ENCODE assay signal across 14 cellular contexts in genomic region chr13:22141636-22142035, GRCh38.
DNase-seq lines count a peak whose midpoint lies in the region; ATAC-seq and TF ChIP-seq lines count a peak whose summit lies in the region.
"Had no signal": no experiment of that assay in that cellular context is flagged by ENCODE, and none has a peak within 500 bp of the region (broad histone marks: within the 10 kb centered on the region; RNA-seq: fewer than 3 reads in every experiment).

No MANE protein-coding gene starts in this region.

- H3K36me3 ChIP-seq in left lung = no peaks in the 10 kb centered on the region
- no peaks in the 10 kb centered on the region for H3K36me3 ChIP-seq in aorta (ENCODE audit: control insufficient read depth in 1 of 2, insufficient read depth in 2 of 2, low read length in 1 of 2)
- H3K36me3 ChIP-seq: BLaER1 treated with 17β-estradiol and CSF1 and Interleukin-3, amounts not matched to agents 10 nM and 100 nM had no signal

- H3K27me3 ChIP-seq in left lung (no peaks in the 10 kb centered on the region), aorta (ENCODE audit: control insufficient read depth in 1 of 2, insufficient read depth in 2 of 2, low read length in 1 of 2) (no peaks in the 10 kb centered on the region)
- H3K27me3 ChIP-seq: BLaER1 treated with 17β-estradiol and CSF1 and Interleukin-3, amounts not matched to agents 10 nM and 100 nM had no signal

- WGBS in aorta, 2 donors = 86 to 90% methylated on average over 3 of the region's 3 CpGs

- H3K27ac ChIP-seq in left lung (no peak overlapping the region), aorta (ENCODE audit: low read depth in 1 of 2, low read length in 2 of 2) (no peak overlapping the region)
- H3K27ac ChIP-seq: BLaER1 treated with 17β-estradiol and CSF1 and Interleukin-3, amounts not matched to agents 10 nM and 100 nM; GM23248 had no signal

- H3K9me3 ChIP-seq in left lung (no peaks in the 10 kb centered on the region), aorta (ENCODE audit: control insufficient read depth, low read length) (no peaks in the 10 kb centered on the region)

- H3K9me3 Mint-ChIP-seq in activated T-cell treated with anti-CD3 and anti-CD28 coated beads, Interleukin-2, amount 50 U/mL, for 24 hours = no peaks in the 10 kb centered on the region
- peaks cover 11% of the 10 kb centered on the region for H3K9me3 Mint-ChIP-seq in stimulated activated naive CD8-positive, alpha-beta T cell treated with anti-CD3 and anti-CD28 coated beads, Interleukin-15, Interleukin-2, amounts not matched to agents 100 ng/mL and 50 ng/mL, for 24 hours

- intact Hi-C loops in left lung (cut with DNase I) = no loop called here
- intact Hi-C loops in aorta (cut with DNase I) = no loop called here

- H3K4me1 Mint-ChIP-seq in activated T-cell treated with anti-CD3 and anti-CD28 coated beads, Interleukin-2, amount 50 U/mL, for 24 hours (ENCODE audit: low read depth) = peaks cover 62% of the 10 kb centered on the region
- H3K4me1 Mint-ChIP-seq in stimulated activated naive CD8-positive, alpha-beta T cell treated with anti-CD3 and anti-CD28 coated beads, Interleukin-15, Interleukin-2, amounts not matched to agents 100 ng/mL and 50 ng/mL, for 24 hours (ENCODE audit: low read depth) = peaks cover 52% of the 10 kb centered on the region

- H3K4me3 Mint-ChIP-seq in activated T-cell treated with anti-CD3 and anti-CD28 coated beads, Interleukin-2, amount 50 U/mL, for 24 hours = no peak overlapping the region
- no peak overlapping the region for H3K4me3 Mint-ChIP-seq in stimulated activated naive CD8-positive, alpha-beta T cell treated with anti-CD3 and anti-CD28 coated beads, Interleukin-15, Interleukin-2, amounts not matched to agents 100 ng/mL and 50 ng/mL, for 24 hours
- H3K4me3 Mint-ChIP-seq: CD4-positive, CD25-positive, alpha-beta regulatory T cell had no signal

- H3K27me3 Mint-ChIP-seq in activated T-cell treated with anti-CD3 and anti-CD28 coated beads, Interleukin-2, amount 50 U/mL, for 24 hours = no peaks in the 10 kb centered on the region
- peaks cover 8% of the 10 kb centered on the region for H3K27me3 Mint-ChIP-seq in stimulated activated naive CD8-positive, alpha-beta T cell treated with anti-CD3 and anti-CD28 coated beads, Interleukin-15, Interleukin-2, amounts not matched to agents 100 ng/mL and 50 ng/mL, for 24 hours

- H3K4me3 ChIP-seq in left lung (no peak overlapping the region), aorta (ENCODE audit: low read length in 2 of 2) (no peak overlapping the region)
- H3K4me3 ChIP-seq: BLaER1 treated with 17β-estradiol and CSF1 and Interleukin-3, amounts not matched to agents 10 nM and 100 nM; GM23248 had no signal

- DNase-seq in activated T-cell treated with anti-CD3 and anti-CD28 coated beads, Interleukin-2, amount 50 U/mL, for 24 hours = no peak
- no peak for DNase-seq in activated T-cell treated with anti-CD3 and anti-CD28 coated beads, Interleukin-2, amount 50 U/mL, for 48 hours
- DNase-seq in GM03348 (ENCODE audit: low spot score) (peak; percentile 18), left lung (no peak), NOMO-1 (lab: John Stamatoyannopoulos, UW; ENCODE audit: unreplicated experiment in 2 of 2) (no peak), aorta (no peak)
- DNase-seq: ACHN; CD4-positive, CD25-positive, alpha-beta regulatory T cell; DMS79; GM23248 had no signal

- TF ChIP-seq CTCF in left lung (IDR thresholded peaks at IDR 0.05) = no peak

- H3K36me3 Mint-ChIP-seq in activated T-cell treated with anti-CD3 and anti-CD28 coated beads, Interleukin-2, amount 50 U/mL, for 24 hours (ENCODE audit: low read depth) = no peaks in the 10 kb centered on the region
- no peaks in the 10 kb centered on the region for H3K36me3 Mint-ChIP-seq in stimulated activated naive CD8-positive, alpha-beta T cell treated with anti-CD3 and anti-CD28 coated beads, Interleukin-15, Interleukin-2, amounts not matched to agents 100 ng/mL and 50 ng/mL, for 24 hours (ENCODE audit: low read depth)
- H3K36me3 Mint-ChIP-seq: CD4-positive, CD25-positive, alpha-beta regulatory T cell had no signal

- H3K4me1 ChIP-seq in left lung (no peaks in the 10 kb centered on the region), aorta (ENCODE audit: control insufficient read depth in 1 of 2, insufficient read depth in 2 of 2, low read length in 2 of 2) (no peaks in the 10 kb centered on the region)

- ATAC-seq in left lung (peak; percentile 40), aorta (ENCODE audit: low FRiP score) (no peak)
- ATAC-seq: HCT116, HepG2 had no signal

- H3K27ac Mint-ChIP-seq in activated T-cell treated with anti-CD3 and anti-CD28 coated beads, Interleukin-2, amount 50 U/mL, for 24 hours = peak overlapping the region; percentile 66
- H3K27ac Mint-ChIP-seq in stimulated activated naive CD8-positive, alpha-beta T cell treated with anti-CD3 and anti-CD28 coated beads, Interleukin-15, Interleukin-2, amounts not matched to agents 100 ng/mL and 50 ng/mL, for 24 hours = peak overlapping the region; percentile 49
